8 cellular contexts compared by ENCODE assay signal in genomic region chr3:43161684-43162512, GRCh38. TPM values are rescaled to one million over a fixed set of nuclear protein-coding genes. Genes with fewer than 3 reads are reported as not detected.
DNase-seq lines count a peak whose midpoint lies in the region; ATAC-seq and TF ChIP-seq lines count a peak whose summit lies in the region.

No MANE protein-coding gene starts in this region.

- 40 to 48% methylated on average over 9 of the region's 9 CpGs for WGBS in lower leg skin, 2 donors

- no peak for TF ChIP-seq POLR2A in lower leg skin (IDR thresholded peaks at IDR 0.05)

- no peaks in the 10 kb centered on the region for H3F3A ChIP-seq in Loucy (ENCODE audit: low read depth)

- H3K9me3 ChIP-seq in Loucy (ENCODE audit: insufficient read depth, low read depth, low read length) (peaks cover 14% of the 10 kb centered on the region), iPS-20b (ENCODE audit: insufficient read depth, low read depth, low read length) (no peaks in the 10 kb centered on the region), subcutaneous abdominal adipose tissue (ENCODE audit: control insufficient read depth in 5 of 5, low read length in 5 of 5) (peaks cover 0 to 8% (median 2%) of the 10 kb centered on the region in 5 donors)

- no peaks in the 10 kb centered on the region for H4K20me1 ChIP-seq in Loucy (ENCODE audit: insufficient read depth, low read length, poor library complexity, severe bottlenecking)

- no peaks in the 10 kb centered on the region for H3K79me2 ChIP-seq in Loucy (ENCODE audit: insufficient read depth, low read length)

- H3K4me2 ChIP-seq in Loucy (ENCODE audit: low read depth, low read length, poor library complexity, severe bottlenecking), result no peak overlapping the region

- ATAC-seq in GM18870 (IDR thresholded peaks at IDR 0.05; ENCODE audit: unreplicated experiment), result no peak

- no peaks in the 10 kb centered on the region for H3K36me3 ChIP-seq in Loucy (ENCODE audit: insufficient read depth, low read length)
- H3K36me3 ChIP-seq in iPS-20b (ENCODE audit: insufficient read depth, low read depth, low read length), result no peaks in the 10 kb centered on the region
- H3K36me3 ChIP-seq in subcutaneous abdominal adipose tissue (ENCODE audit: control insufficient read depth in 5 of 5, insufficient read depth in 5 of 5, low read length in 5 of 5), result no peaks in the 10 kb centered on the region

- no peak overlapping the region for H3K27ac ChIP-seq in iPS-20b (ENCODE audit: low read length)
- H3K27ac ChIP-seq in subcutaneous abdominal adipose tissue (ENCODE audit: low read depth, low read length), result peak overlapping the region; percentile 17

- H3K9ac ChIP-seq in Loucy (ENCODE audit: low read depth, low read length, poor library complexity, severe bottlenecking) (no peak overlapping the region), iPS-20b (ENCODE audit: low read depth, low read length) (peak overlapping the region; percentile 25; the same call in 1 of the 2 replicates), subcutaneous abdominal adipose tissue (ENCODE audit: low read length in 5 of 5) (no peak overlapping the region)

- H3K4me1 ChIP-seq in Loucy (ENCODE audit: insufficient read depth, low read length, poor library complexity, severe bottlenecking), result peaks cover 10% of the 10 kb centered on the region
- H3K4me1 ChIP-seq in iPS-20b (ENCODE audit: insufficient read depth, low read length), result no peaks in the 10 kb centered on the region; the same call in 1 of the 2 replicates
- peaks cover 8 to 18% (median 14%) of the 10 kb centered on the region in 5 donors for H3K4me1 ChIP-seq in subcutaneous abdominal adipose tissue (ENCODE audit: control insufficient read depth in 5 of 5, insufficient read depth in 5 of 5, low read length in 5 of 5)

- no peaks in the 10 kb centered on the region for H3K27me3 ChIP-seq in Loucy (ENCODE audit: insufficient read depth, low read length, poor library complexity, severe bottlenecking)
- no peaks in the 10 kb centered on the region for H3K27me3 ChIP-seq in iPS-20b (ENCODE audit: insufficient read depth, low read length)
- no peaks in the 10 kb centered on the region for H3K27me3 ChIP-seq in subcutaneous abdominal adipose tissue (ENCODE audit: control insufficient read depth in 5 of 5, insufficient read depth in 4 of 5, low read length in 5 of 5)

- intact Hi-C loops in lower leg skin (cut with DNase I; ENCODE audit: low total_unique reads), result no loop called here

- H3K9me2 ChIP-seq in Loucy (replicated peaks; ENCODE audit: low read depth, low read length), result no peaks in the 10 kb centered on the region

- TF ChIP-seq CTCF in Loucy (conservative IDR thresholded peaks at IDR 0.05; ENCODE audit: low read length), result peak; percentile 71
- no peak for TF ChIP-seq CTCF in lower leg skin (IDR thresholded peaks at IDR 0.05)

- peak; percentile 58 for DNase-seq in Caki2 (ENCODE audit: low read depth)
- peak; percentile 53 for DNase-seq in amniotic stem cell (lab: John Stamatoyannopoulos, UW)
- DNase-seq in NK-92 (lab: John Stamatoyannopoulos, UW; ENCODE audit: unreplicated experiment), result no peak
- DNase-seq in lower leg skin (ENCODE audit: low spot score in 2 of 2), result no peak

- H3K4me3 ChIP-seq in Loucy (ENCODE audit: low read length, poor library complexity, severe bottlenecking) (no peak overlapping the region), iPS-20b (ENCODE audit: low read length) (no peak overlapping the region), subcutaneous abdominal adipose tissue (ENCODE audit: low read depth in 1 of 5, low read length in 5 of 5) (peak overlapping the region in 2 of 5 donors; percentile 40 to 41), lower leg skin (ENCODE audit: low read depth, poor library complexity, severe bottlenecking) (no peak overlapping the region)

- no peak overlapping the region for H2AFZ ChIP-seq in Loucy (ENCODE audit: low read length)

- in situ Hi-C loops in Caki2 (cut with HindIII; ENCODE audit: low pct_unique_long_range_greater_than_20kb, low sequenced_read_pairs), result no loop called here

RNA-seq across cellular contexts. Expression of gene POMGNT2, which starts 56.0 kb away (rescaled TPM):
- total RNA-seq in Caki2 (2014; rRNA removed; shearing (Covaris generic); ENCODE audit: low replicate concordance), result 6.4 and 11.2 TPM in 2 replicates
- total RNA-seq in lower leg skin, result 10 to 100 TPM; 16.5 to 27.6 (median 23.5) TPM

Comparison
In these comparisons a context has a peak if more than half of its experiments do, and no peak if none do; other contexts are left out.
1. DNase-seq: peak in Caki2 (single experiment) and amniotic stem cell (single experiment); none in NK-92 (single experiment) and lower leg skin (0 of 2).